8 cellular contexts compared by ENCODE assay signal in genomic region chr5:58459860-58460726, GRCh38. TPM values are rescaled to one million over a fixed set of nuclear protein-coding genes. Genes with fewer than 3 reads are reported as not detected.
DNase-seq lines count a peak whose midpoint lies in the region; ATAC-seq and TF ChIP-seq lines count a peak whose summit lies in the region.

Gene PLK2 (minus strand): TSS chr5:58460086. CDS start chr5:58459959, 127 bp downstream.

- peaks cover 0 to 32% (median 7%) of the 10 kb centered on the region in 4 donors for H3K36me3 ChIP-seq in esophagus muscularis mucosa

- 0% methylated on average over 50 of the region's 99 CpGs for WGBS in esophagus muscularis mucosa

- peaks cover 5 to 6% of the 10 kb centered on the region in 2 donors for H3K36me3 Mint-ChIP-seq in CD14-positive monocyte

- H3K4me3 Mint-ChIP-seq in CD14-positive monocyte: peak within 1 kb of the TSS; percentile 87 to 98

- H3K9me3 ChIP-seq in esophagus muscularis mucosa: no peaks in the 10 kb centered on the region

- H3K4me3 ChIP-seq in esophagus muscularis mucosa: peak within 1 kb of the TSS; percentile 69 to 84 (median 72)

- H3K4me1 Mint-ChIP-seq in CD14-positive monocyte: peaks cover 14% of the 10 kb centered on the region

- intact Hi-C loops in CD14-positive monocyte (cut with micrococcal nuclease): loop anchor here (5.0 to 10.0 kb wide), 3 partner anchors 683 to 1555 kb away; partner anchors contain the start of gene SETD9 (in 1 of the 2)
- intact Hi-C loops in esophagus muscularis mucosa (cut with DNase I): loop anchor here (2.0 to 10.0 kb wide), 4 partner anchors 573 to 1555 kb away; partner anchors contain the start of gene SETD9

- peak within 1 kb of the TSS; percentile 72 to 91 (median 86) for H3K27ac Mint-ChIP-seq in CD14-positive monocyte

- peaks cover 9 to 19% (median 13%) of the 10 kb centered on the region in 3 donors for H3K27me3 Mint-ChIP-seq in CD14-positive monocyte (ENCODE audit: low read depth in 3 of 3)

- peaks cover 0 to 3% (median 0%) of the 10 kb centered on the region in 7 donors for H3K9me3 Mint-ChIP-seq in CD14-positive monocyte

- TF ChIP-seq CTCF in CD14-positive monocyte (IDR thresholded peaks at IDR 0.05) (no peak), esophagus muscularis mucosa (IDR thresholded peaks at IDR 0.05) (peak in 2 of 3 experiments; percentile 31 to 44)

- TF ChIP-seq POLR2A in esophagus muscularis mucosa (IDR thresholded peaks at IDR 0.05; ENCODE audit: low read depth): peak; percentile 94

- H3K27me3 ChIP-seq in esophagus muscularis mucosa: peaks cover 0 to 5% (median 0%) of the 10 kb centered on the region in 4 donors

- peak within 1 kb of the TSS; percentile 93 to 98 (median 94) for H3K27ac ChIP-seq in esophagus muscularis mucosa (replicated peaks in 1 of 4)

- ATAC-seq in HG03432 (IDR thresholded peaks at IDR 0.05; ENCODE audit: unreplicated experiment): peak; percentile 81

- no peak for TF ChIP-seq EP300 in esophagus muscularis mucosa (IDR thresholded peaks at IDR 0.05)

- DNase-seq in CD14-positive monocyte (ENCODE audit: low spot score) (peak; percentile 92), GM19238 (ENCODE audit: insufficient read length, low spot score) (peak; percentile 48), OCI-M1 (lab: John Stamatoyannopoulos, UW) (peak; percentile 89), esophagus muscularis mucosa (ENCODE audit: extremely low spot score) (peak; percentile 98), myocyte (ENCODE audit: low read depth) (peak; percentile 95)
- DNase-seq in activated T-cell treated with anti-CD3 and anti-CD28 coated beads, Interleukin-2, amount 50 U/mL, for 48 hours: peak; percentile 91 to 92
- DNase-seq in stimulated activated CD8-positive, alpha-beta memory T cell treated with anti-CD3 and anti-CD28 coated beads, Interleukin-7, amount 100 ng/mL, for 4 hours (ENCODE audit: low read depth in 2 of 2): peak; percentile 81 to 84

- H3K4me1 ChIP-seq in esophagus muscularis mucosa: peaks cover 5 to 16% (median 11%) of the 10 kb centered on the region in 4 donors

RNA-seq across cellular contexts. Expression of gene PLK2, which starts in this region (rescaled TPM):
- polyA plus RNA-seq in CD14-positive monocyte: 1 to 10 TPM; 3.4 to 4.5 TPM
- total RNA-seq in esophagus muscularis mucosa (10 to 100 TPM; 25.7 to 56.5 (median 31.4) TPM), myocyte (171 and 198 TPM in 2 replicates)
- 109 TPM for polyA plus RNA-seq in myocyte (2012)

Comparison
In these comparisons a context has a peak if more than half of its experiments do, and no peak if none do; other contexts are left out.
1. Peak in every context shown above with its lines: DNase-seq, ATAC-seq, H3K4me3 ChIP-seq and H3K27ac ChIP-seq.
2. DNase-seq: peak in every context shown above with its lines; median percentile 98 in esophagus muscularis mucosa; 95 in myocyte; 92 in CD14-positive monocyte; 92 in activated T-cell treated with anti-CD3 and anti-CD28 coated beads, Interleukin-2, amount 50 U/mL, for 48 hours; 89 in OCI-M1; 82 in stimulated activated CD8-positive, alpha-beta memory T cell treated with anti-CD3 and anti-CD28 coated beads, Interleukin-7, amount 100 ng/mL, for 4 hours; 48 in GM19238.